In the genomic region with DNA sequence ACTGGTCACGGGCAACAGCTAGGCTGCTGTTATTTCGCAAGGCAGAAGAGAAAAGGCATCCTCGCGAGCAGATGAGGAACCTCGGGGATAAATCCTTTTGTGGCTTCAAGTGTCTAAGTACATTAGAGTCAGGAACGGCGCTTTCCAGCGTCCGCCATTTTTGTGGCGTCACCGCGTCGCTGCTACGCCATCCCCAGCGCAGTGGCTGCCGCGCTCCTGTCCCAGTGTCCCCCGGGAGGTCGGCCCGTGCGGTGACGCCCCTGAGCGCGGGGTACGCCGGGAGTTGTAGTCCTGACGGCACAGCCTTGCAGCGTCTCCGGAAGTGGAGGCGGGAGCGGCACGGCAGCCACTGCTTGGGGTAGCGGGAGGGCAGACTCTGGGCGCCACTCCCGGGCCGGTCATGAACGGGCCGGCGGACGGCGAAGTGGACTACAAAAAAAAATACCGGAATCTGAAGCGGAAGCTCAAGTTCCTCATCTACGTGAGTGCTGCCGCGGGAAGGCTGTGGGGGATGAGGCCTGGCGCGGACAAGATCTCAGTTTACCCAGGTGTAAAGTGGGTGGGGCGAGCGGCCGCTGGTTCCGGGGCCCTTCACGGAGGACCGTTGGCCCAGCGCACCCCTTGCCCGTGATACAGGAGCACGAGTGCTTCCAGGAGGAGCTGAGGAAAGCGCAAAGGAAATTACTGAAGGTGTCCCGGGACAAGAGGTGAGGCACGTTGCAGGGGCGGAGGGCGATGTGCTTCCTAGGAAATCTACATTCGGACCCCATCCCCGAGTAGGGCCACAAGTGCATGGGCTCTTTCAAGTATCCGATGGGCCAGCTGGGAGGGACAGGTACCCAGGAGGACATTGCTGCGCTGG, we compare ENCODE assay signal across 8 cellular contexts. TPM values are rescaled to one million over a fixed set of nuclear protein-coding genes. Genes with fewer than 3 reads are reported as not detected.
DNase-seq lines count a peak whose midpoint lies in the region; ATAC-seq and TF ChIP-seq lines count a peak whose summit lies in the region.

A gene with protein sequence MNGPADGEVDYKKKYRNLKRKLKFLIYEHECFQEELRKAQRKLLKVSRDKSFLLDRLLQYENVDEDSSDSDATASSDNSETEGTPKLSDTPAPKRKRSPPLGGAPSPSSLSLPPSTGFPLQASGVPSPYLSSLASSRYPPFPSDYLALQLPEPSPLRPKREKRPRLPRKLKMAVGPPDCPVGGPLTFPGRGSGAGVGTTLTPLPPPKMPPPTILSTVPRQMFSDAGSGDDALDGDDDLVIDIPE (plus strand): TSS at position 331 of the 862 bp plus-strand sequence. CDS start 70 bp downstream, at position 401.

- H3K4me3 ChIP-seq in DOHH2 (ENCODE audit: low read length) (peak within 1 kb of the TSS; percentile 89), Karpas-422 (ENCODE audit: low read length) (peak within 1 kb of the TSS; percentile 97)
- peak within 1 kb of the TSS; percentile 100 for H3K4me3 ChIP-seq in naive thymus-derived CD4-positive, alpha-beta T cell (ENCODE audit: low read length)

- DNase-seq in Karpas-422 (peak; percentile 99), RPMI8226 (peak; percentile 99), fibroblast of gingiva (ENCODE audit: low read depth) (peak; percentile 93)
- peak; percentile 99 for DNase-seq in activated T-helper 1 cell treated with anti-CD3 and anti-CD28 coated beads, Interleukin-2, amount 50 U/mL, for 16 hours (ENCODE audit: low read depth in 1 of 2, low spot score in 1 of 2)
- peak; percentile 94 to 99 (median 98) for DNase-seq in naive thymus-derived CD4-positive, alpha-beta T cell
- peak; percentile 95 to 99 (median 98) for DNase-seq in stimulated activated naive CD4-positive, alpha-beta T cell (lab: John Stamatoyannopoulos, UW)

- peak; percentile 85 for ATAC-seq in GM21825 (IDR thresholded peaks at IDR 0.05; ENCODE audit: unreplicated experiment)
- ATAC-seq in naive thymus-derived CD4-positive, alpha-beta T cell, result peak; percentile 99

- peak within 1 kb of the TSS; percentile 96 for H3K9ac ChIP-seq in Karpas-422 (ENCODE audit: low read length)

- H3K4me2 ChIP-seq in DOHH2 (ENCODE audit: low read length) (peak within 1 kb of the TSS; percentile 100), Karpas-422 (ENCODE audit: low read depth, low read length, poor library complexity, severe bottlenecking) (peak within 1 kb of the TSS; percentile 94)

- no peak for TF ChIP-seq CTCF in DOHH2 (IDR thresholded peaks at IDR 0.05; ENCODE audit: low read depth, low read length, poor library complexity, severe bottlenecking)

- no peaks in the 10 kb centered on the region for H3K9me3 Mint-ChIP-seq in naive thymus-derived CD4-positive, alpha-beta T cell

- peaks cover 14% of the 10 kb centered on the region for H3F3A ChIP-seq in DOHH2 (ENCODE audit: control insufficient read depth, insufficient read depth)

- peaks cover 87% of the 10 kb centered on the region for H3K36me3 ChIP-seq in DOHH2 (ENCODE audit: control insufficient read depth, low read length)
- peaks cover 7% of the 10 kb centered on the region; the same call in 1 of the 2 replicates for H3K36me3 ChIP-seq in Karpas-422 (ENCODE audit: insufficient read depth, low read length)
- H3K36me3 ChIP-seq in naive thymus-derived CD4-positive, alpha-beta T cell (ENCODE audit: control insufficient read depth in 2 of 3, insufficient read depth in 3 of 3, low read length in 3 of 3), result peaks cover 0 to 59% (median 0%) of the 10 kb centered on the region in 3 experiments

- H3K4me3 Mint-ChIP-seq in naive thymus-derived CD4-positive, alpha-beta T cell, result peak within 1 kb of the TSS; percentile 86 to 99 (median 98)

- H3K9me3 ChIP-seq in DOHH2 (ENCODE audit: control insufficient read depth, insufficient read depth, low read length), result no peaks in the 10 kb centered on the region
- no peaks in the 10 kb centered on the region for H3K9me3 ChIP-seq in Karpas-422 (ENCODE audit: low read length)
- H3K9me3 ChIP-seq in naive thymus-derived CD4-positive, alpha-beta T cell (ENCODE audit: control insufficient read depth in 2 of 3, low read length in 3 of 3), result no peaks in the 10 kb centered on the region

- H4K20me1 ChIP-seq in DOHH2 (ENCODE audit: control insufficient read depth, insufficient read depth, low read depth, low read length) (no peaks in the 10 kb centered on the region), Karpas-422 (ENCODE audit: insufficient read depth, low read depth, low read length) (no peaks in the 10 kb centered on the region)

- no peaks in the 10 kb centered on the region for H3K27me3 Mint-ChIP-seq in naive thymus-derived CD4-positive, alpha-beta T cell

- POLR2A ChIA-PET in naive thymus-derived CD4-positive, alpha-beta T cell (lab: Charles Lee), result interaction anchor here (0.7 to 3.3 kb wide), 14 partner anchors 9 to 614 kb away, joined by 3 to 26 read pairs (median 5); a partner anchor contains a TSS

- H3K36me3 Mint-ChIP-seq in naive thymus-derived CD4-positive, alpha-beta T cell, result peaks cover 0 to 27% (median 3%) of the 10 kb centered on the region in 5 donors

- H3K27me3 ChIP-seq in DOHH2 (ENCODE audit: control insufficient read depth, low read length), result no peaks in the 10 kb centered on the region
- no peaks in the 10 kb centered on the region for H3K27me3 ChIP-seq in Karpas-422 (ENCODE audit: low read length)
- no peaks in the 10 kb centered on the region for H3K27me3 ChIP-seq in naive thymus-derived CD4-positive, alpha-beta T cell (ENCODE audit: control insufficient read depth in 2 of 2, insufficient read depth in 2 of 2, low read length in 2 of 2)

- H3K79me2 ChIP-seq in DOHH2 (ENCODE audit: control insufficient read depth, low read length), result peaks cover 38% of the 10 kb centered on the region
- peaks cover 13% of the 10 kb centered on the region for H3K79me2 ChIP-seq in Karpas-422 (ENCODE audit: low read length)

- H3K9me2 ChIP-seq in DOHH2 (replicated peaks; ENCODE audit: control insufficient read depth, low read length), result no peaks in the 10 kb centered on the region
- no peaks in the 10 kb centered on the region for H3K9me2 ChIP-seq in Karpas-422 (replicated peaks; ENCODE audit: insufficient read depth, low read length)

- CTCF ChIA-PET in naive thymus-derived CD4-positive, alpha-beta T cell (lab: Charles Lee), result interaction anchor here (0.7 to 1.2 kb wide), 3 partner anchors 79 to 355 kb away, joined by 3 to 6 read pairs (median 5); a partner anchor contains a TSS

- peak within 1 kb of the TSS; percentile 98 for H2AFZ ChIP-seq in Karpas-422 (ENCODE audit: low read length)

- intact Hi-C loops in naive thymus-derived CD4-positive, alpha-beta T cell (cut with micrococcal nuclease), result loop anchor here (1.0 to 10.0 kb wide), 17 partner anchors 23 to 1131 kb away; a partner anchor contains a TSS

- H3K4me1 Mint-ChIP-seq in naive thymus-derived CD4-positive, alpha-beta T cell, result peaks cover 24 to 53% (median 38%) of the 10 kb centered on the region in 7 donors

- H3K27ac ChIP-seq in DOHH2 (ENCODE audit: low read depth, low read length) (peak within 1 kb of the TSS; percentile 97), Karpas-422 (ENCODE audit: low read length) (peak within 1 kb of the TSS; percentile 90)
- H3K27ac ChIP-seq in naive thymus-derived CD4-positive, alpha-beta T cell (ENCODE audit: low read depth, low read length), result peak within 1 kb of the TSS; percentile 99

- H3K4me1 ChIP-seq in DOHH2 (ENCODE audit: control insufficient read depth, low read length) (peaks cover 36% of the 10 kb centered on the region), Karpas-422 (ENCODE audit: low read length) (peaks cover 34% of the 10 kb centered on the region)
- peaks cover 16 to 18% of the 10 kb centered on the region in 2 donors for H3K4me1 ChIP-seq in naive thymus-derived CD4-positive, alpha-beta T cell (ENCODE audit: control insufficient read depth in 2 of 2, insufficient read depth in 2 of 2, low read length in 2 of 2)

- peak within 1 kb of the TSS; percentile 93 to 99 (median 97) for H3K27ac Mint-ChIP-seq in naive thymus-derived CD4-positive, alpha-beta T cell

RNA-seq across cellular contexts. Expression of the gene that starts here (rescaled TPM):
- total RNA-seq in Karpas-422 (2014; rRNA removed; shearing (Covaris generic); ENCODE audit: low replicate concordance), result 67.7 and 94.0 TPM in 2 replicates
- total RNA-seq in naive thymus-derived CD4-positive, alpha-beta T cell, result 100 to 1,000 TPM in 2 of 5 experiments, 10 to 100 TPM in 3; 71.7 to 141 (median 95.8) TPM
- polyA plus RNA-seq in naive thymus-derived CD4-positive, alpha-beta T cell, result 1 to 10 TPM; 4.3 to 9.3 TPM

Comparison
In these comparisons a context has a peak if more than half of its experiments do, and no peak if none do; other contexts are left out.
1. Peak in every context shown above with its lines: DNase-seq, ATAC-seq, H3K4me3 ChIP-seq and H3K27ac ChIP-seq.